Comparison of ENCODE assay signal across 21 cellular contexts in genomic region chr5:12626556-12626955, GRCh38.
"Had no signal": no experiment of that assay in that cellular context is flagged by ENCODE, and none has a peak within 500 bp of the region (broad histone marks: within the 10 kb centered on the region; RNA-seq: fewer than 3 reads in every experiment).

No MANE protein-coding gene starts in this region.

- ATAC-seq: gastrocnemius medialis; heart right ventricle; naive thymus-derived CD4-positive, alpha-beta T cell; psoas muscle; sciatic nerve; stimulated activated naive B cell treated with anti-CD40 and anti-IgM and Interleukin-4, amounts not matched to agents 10 μg/mL and 1 μg/mL and 100 μg/mL, for 72 hours; stimulated activated naive CD8-positive, alpha-beta T cell treated with anti-CD3 and anti-CD28 coated beads, Interleukin-15, amount 100 ng/mL, for 72 hours had no signal

- DNase-seq: effector memory CD4-positive, alpha-beta T cell; gastrocnemius medialis; heart right ventricle; hypothalamus; kidney glomerular epithelial cell; mesendoderm; naive thymus-derived CD4-positive, alpha-beta T cell; nephron progenitor cell; psoas muscle; retina; spleen; stimulated activated CD4-positive, alpha-beta T cell treated with anti-CD3 and anti-CD28 coated beads, Interleukin-2, amount 100 ng/mL, for 24 hours; stimulated activated CD4-positive, alpha-beta T cell treated with anti-CD3 and anti-CD28 coated beads, Interleukin-4, amount 100 ng/mL, for 4 hours; stimulated activated naive B cell treated with anti-CD40 and anti-IgM and Interleukin-4, amounts not matched to agents 10 μg/mL and 1 μg/mL and 100 μg/mL, for 72 hours; stimulated activated naive CD8-positive, alpha-beta T cell treated with anti-CD3 and anti-CD28 coated beads, Interleukin-15, amount 100 ng/mL, for 72 hours; testis; transverse colon had no signal

- H3K36me3 ChIP-seq: esophagus muscularis mucosa, gastrocnemius medialis, heart right ventricle, neutrophil, spleen, transverse colon had no signal

- H3K4me3 ChIP-seq: esophagus muscularis mucosa, gastrocnemius medialis, heart right ventricle, psoas muscle, spleen, testis, transverse colon had no signal

- H3K27ac ChIP-seq: epithelial cell of prostate, esophagus muscularis mucosa, gastrocnemius medialis, heart right ventricle, neutrophil, psoas muscle, spleen, testis, transverse colon had no signal

- H3K27me3 ChIP-seq: esophagus muscularis mucosa, gastrocnemius medialis, heart right ventricle, neutrophil, spleen, testis, transverse colon had no signal

- H3K9me3 ChIP-seq: gastrocnemius medialis, neutrophil, psoas muscle, testis, transverse colon had no signal

- H3K4me1 ChIP-seq: esophagus muscularis mucosa, gastrocnemius medialis, heart right ventricle, psoas muscle, spleen, testis, transverse colon had no signal
